Comparison of ENCODE assay signal across 28 cellular contexts in genomic region chr1:165648919-165649572, GRCh38.
"Had no signal": no experiment of that assay in that cellular context is flagged by ENCODE, and none has a peak within 500 bp of the region (broad histone marks: within the 10 kb centered on the region; RNA-seq: fewer than 3 reads in every experiment).

No MANE protein-coding gene starts in this region.

- H3K4me3 ChIP-seq: colonic mucosa, gastrocnemius medialis, lung, mucosa of descending colon, pancreas, skin epidermis, spleen, suprapubic skin, transverse colon, upper lobe of right lung, uterus had no signal

- H3K9me3 ChIP-seq: colonic mucosa, gastrocnemius medialis, mucosa of descending colon, neutrophil, pancreas, spleen, suprapubic skin, transverse colon, upper lobe of right lung, uterus had no signal

- H3K4me1 Mint-ChIP-seq: endodermal cell, mesothelial cell of epicardium, neural crest cell had no signal

- DNase-seq: colonic mucosa; effector CD8-positive, alpha-beta T cell; endodermal cell; foreskin fibroblast; gastrocnemius medialis; head of caudate nucleus; hippocampal formation; left colon; mucosa of descending colon; naive B cell; pancreas; spleen; stimulated activated naive CD4-positive, alpha-beta T cell; stimulated activated naive CD8-positive, alpha-beta T cell treated with anti-CD3 and anti-CD28 coated beads, Interleukin-15, amount 100 ng/mL, for 72 hours; transverse colon; upper lobe of right lung; uterus had no signal

- H3K27me3 ChIP-seq: colonic mucosa, gastrocnemius medialis, neutrophil, pancreas, spleen, suprapubic skin, transverse colon, upper lobe of right lung, uterus had no signal

- H3K4me3 Mint-ChIP-seq: dendritic cell treated with granulocyte-macrophage colony-stimulating factor and Interleukin-4, amounts not matched to agents 40 ng/mL and 50 ng/mL, for 4 days; endodermal cell; memory B cell; mesothelial cell of epicardium; naive B cell; natural killer cell treated with Interleukin-12 subunit alpha and Interleukin-12 subunit beta and Interleukin-15 and Interleukin-18, amount 100 ng/mL, for 72 hours; neural crest cell; stimulated activated naive CD8-positive, alpha-beta T cell treated with anti-CD3 and anti-CD28 coated beads, Interleukin-15, amount 100 ng/mL, for 72 hours had no signal

- H3K27ac Mint-ChIP-seq: dendritic cell treated with granulocyte-macrophage colony-stimulating factor and Interleukin-4, amounts not matched to agents 40 ng/mL and 50 ng/mL, for 4 days; endodermal cell; memory B cell; mesothelial cell of epicardium; natural killer cell treated with Interleukin-12 subunit alpha and Interleukin-12 subunit beta and Interleukin-15 and Interleukin-18, amount 100 ng/mL, for 72 hours; stimulated activated naive CD8-positive, alpha-beta T cell treated with anti-CD3 and anti-CD28 coated beads, Interleukin-15, amount 100 ng/mL, for 72 hours had no signal

- H3K36me3 Mint-ChIP-seq: natural killer cell treated with Interleukin-12 subunit alpha and Interleukin-12 subunit beta and Interleukin-15 and Interleukin-18, amount 100 ng/mL, for 72 hours had no signal

- H3K27me3 Mint-ChIP-seq: dendritic cell treated with granulocyte-macrophage colony-stimulating factor and Interleukin-4, amounts not matched to agents 40 ng/mL and 50 ng/mL, for 4 days; memory B cell; naive B cell; natural killer cell treated with Interleukin-12 subunit alpha and Interleukin-12 subunit beta and Interleukin-15 and Interleukin-18, amount 100 ng/mL, for 72 hours; stimulated activated naive CD8-positive, alpha-beta T cell treated with anti-CD3 and anti-CD28 coated beads, Interleukin-15, amount 100 ng/mL, for 72 hours had no signal

- H3K36me3 ChIP-seq: colonic mucosa, neutrophil, uterus had no signal

- H3K27ac ChIP-seq: colonic mucosa, epithelial cell of prostate, neutrophil, pancreas, skin epidermis, spleen, suprapubic skin, upper lobe of right lung, uterus had no signal

- ATAC-seq: esophagus mucosa; gastrocnemius medialis; left colon; mucosa of descending colon; natural killer cell treated with Interleukin-12 subunit alpha and Interleukin-12 subunit beta and Interleukin-15 and Interleukin-18, amount 100 ng/mL, for 72 hours; pancreas; stimulated activated naive CD8-positive, alpha-beta T cell treated with anti-CD3 and anti-CD28 coated beads, Interleukin-15, amount 100 ng/mL, for 72 hours; upper lobe of right lung had no signal

- H3K9me3 Mint-ChIP-seq: dendritic cell treated with granulocyte-macrophage colony-stimulating factor and Interleukin-4, amounts not matched to agents 40 ng/mL and 50 ng/mL, for 4 days; endodermal cell; memory B cell; mesothelial cell of epicardium; naive B cell; natural killer cell treated with Interleukin-12 subunit alpha and Interleukin-12 subunit beta and Interleukin-15 and Interleukin-18, amount 100 ng/mL, for 72 hours; neural crest cell; stimulated activated naive CD8-positive, alpha-beta T cell treated with anti-CD3 and anti-CD28 coated beads, Interleukin-15, amount 100 ng/mL, for 72 hours had no signal

- H3K4me1 ChIP-seq: uterus had no signal
